Comparison of ENCODE assay signal across 8 cellular contexts in the genomic region with DNA sequence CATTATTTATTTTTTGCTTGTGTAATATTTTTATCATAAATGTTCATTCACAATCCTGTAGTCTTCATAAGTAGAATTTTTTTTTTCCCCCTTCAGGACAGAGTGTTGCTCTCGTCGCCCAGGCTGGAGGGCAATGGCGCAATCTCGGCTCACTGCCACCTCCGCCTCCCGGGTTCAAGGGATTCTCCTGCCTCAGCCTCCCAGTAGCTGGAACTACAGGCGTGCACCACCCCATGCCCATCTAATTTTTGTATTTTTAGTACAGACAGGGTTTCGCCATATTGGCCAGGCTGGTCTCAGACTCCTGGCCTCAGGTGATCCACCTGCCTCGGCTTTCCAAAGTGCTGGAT. TPM values are rescaled to one million over a fixed set of nuclear protein-coding genes. Genes with fewer than 3 reads are reported as not detected.
DNase-seq lines count a peak whose midpoint lies in the region; ATAC-seq and TF ChIP-seq lines count a peak whose summit lies in the region.
"Not testable (repeated sequence)": the region's sequence is repeated elsewhere in the genome, so short reads cannot be mapped to it uniquely, and the experiment has no call there.

No MANE protein-coding gene starts in this region.

- 62% methylated on average over 9 of the region's 9 CpGs for WGBS in prostate gland

- TF ChIP-seq CTCF in GM23338 (conservative IDR thresholded peaks at IDR 0.05; ENCODE audit: low read depth in 2 of 2); RWPE2 (IDR thresholded peaks at IDR 0.05; ENCODE audit: poor library complexity, severe bottlenecking); MCF 10A (IDR thresholded peaks at IDR 0.05; ENCODE audit: unreplicated experiment); prostate gland (IDR thresholded peaks at IDR 0.05); uterus (IDR thresholded peaks at IDR 0.05): not testable (repeated sequence)

- not testable (repeated sequence) for H4K20me1 ChIP-seq in GM23338 (replicated peaks; ENCODE audit: insufficient read depth)

- not testable (repeated sequence) for BruUV-seq in MCF 10A (replicated peaks; lab: Mats Ljungman, UMichigan)

- H3K4me2 ChIP-seq in GM23338 = not testable (repeated sequence)

- H3K36me3 Mint-ChIP-seq in GM23338 (ENCODE audit: low read depth); MCF 10A (ENCODE audit: insufficient read depth, unreplicated experiment); stimulated activated naive B cell treated with anti-CD40 and anti-IgM and Interleukin-4, amounts not matched to agents 10 μg/mL and 1 μg/mL and 100 μg/mL, for 72 hours: not testable (repeated sequence)

- H3K27ac ChIP-seq in GM23338 (ENCODE audit: low read depth) = not testable (repeated sequence)
- H3K27ac ChIP-seq in RWPE2 (ENCODE audit: poor library complexity, severe bottlenecking) = peak overlapping the region; percentile 95
- peak overlapping the region; percentile 92 for H3K27ac ChIP-seq in epithelial cell of prostate
- H3K27ac ChIP-seq in prostate gland = peak overlapping the region; percentile 68 to 77
- H3K27ac ChIP-seq in uterus = peak overlapping the region; percentile 72 to 85

- peaks cover 10% of the 10 kb centered on the region for H3K4me1 Mint-ChIP-seq in GM23338
- peaks cover 32% of the 10 kb centered on the region for H3K4me1 Mint-ChIP-seq in MCF 10A (ENCODE audit: insufficient read depth, unreplicated experiment)
- H3K4me1 Mint-ChIP-seq in stimulated activated naive B cell treated with anti-CD40 and anti-IgM and Interleukin-4, amounts not matched to agents 10 μg/mL and 1 μg/mL and 100 μg/mL, for 72 hours = peaks cover 12 to 19% of the 10 kb centered on the region in 2 donors

- DNase-seq in GM23338 (ENCODE audit: low spot score); RWPE2 (ENCODE audit: low spot score); MCF 10A (ENCODE audit: unreplicated experiment); epithelial cell of prostate (ENCODE audit: low read depth, low spot score); prostate gland (ENCODE audit: low spot score); stimulated activated naive B cell treated with anti-CD40 and anti-IgM and Interleukin-4, amounts not matched to agents 10 μg/mL and 1 μg/mL and 100 μg/mL, for 72 hours; uterus: not testable (repeated sequence)
- DNase-seq in left lobe of liver (ENCODE audit: low spot score) = peak; percentile 68

- H3K36me3 ChIP-seq in GM23338 (ENCODE audit: insufficient read depth); RWPE2 (ENCODE audit: low read depth); prostate gland; uterus: not testable (repeated sequence)

- H2AFZ ChIP-seq in GM23338 = peak overlapping the region; percentile 6; the same call in 1 of the 2 replicates

- H3F3A ChIP-seq in GM23338 (replicated peaks; ENCODE audit: low read depth) = not testable (repeated sequence)

- H3K4me3 ChIP-seq in GM23338; RWPE2 (ENCODE audit: severe bottlenecking); prostate gland; uterus: not testable (repeated sequence)

- H3K4me3 Mint-ChIP-seq in GM23338; stimulated activated naive B cell treated with anti-CD40 and anti-IgM and Interleukin-4, amounts not matched to agents 10 μg/mL and 1 μg/mL and 100 μg/mL, for 72 hours: not testable (repeated sequence)
- H3K4me3 Mint-ChIP-seq in MCF 10A (ENCODE audit: unreplicated experiment) = peak overlapping the region; percentile 58

- POLR2A ChIA-PET in MCF 10A (lab: Yijun Ruan, JAX) = interaction anchor here (0.7 to 5.3 kb wide), 11 partner anchors 9 to 551 kb away, joined by 3 to 70 read pairs (median 4); partner anchors contain the start of gene TFRC

- not testable (repeated sequence) for ATAC-seq in GM23338; RWPE2 (ENCODE audit: low read depth); stimulated activated naive B cell treated with anti-CD40 and anti-IgM and Interleukin-4, amounts not matched to agents 10 μg/mL and 1 μg/mL and 100 μg/mL, for 72 hours (replicated peaks)
- peak; percentile 8 for ATAC-seq in left lobe of liver

- H3K4me1 ChIP-seq in GM23338 (ENCODE audit: insufficient read depth); prostate gland (replicated peaks); uterus: not testable (repeated sequence)
- H3K4me1 ChIP-seq in RWPE2 (ENCODE audit: insufficient read depth, poor library complexity, severe bottlenecking) = peaks cover 29% of the 10 kb centered on the region

- not testable (repeated sequence) for H3K27ac Mint-ChIP-seq in GM23338
- peak overlapping the region; percentile 89 for H3K27ac Mint-ChIP-seq in MCF 10A (ENCODE audit: low read depth, unreplicated experiment)
- peak overlapping the region; percentile 42 for H3K27ac Mint-ChIP-seq in stimulated activated naive B cell treated with anti-CD40 and anti-IgM and Interleukin-4, amounts not matched to agents 10 μg/mL and 1 μg/mL and 100 μg/mL, for 72 hours

- CTCF ChIA-PET in MCF 10A (lab: Yijun Ruan, JAX) = interaction anchor here (1.0 to 3.8 kb wide), 2 partner anchors 27 to 64 kb away, joined by 4 to 24 read pairs; no protein-coding TSS in a partner anchor

- H3K9me2 ChIP-seq in GM23338 (ENCODE audit: insufficient read depth) = not testable (repeated sequence)

- H3K27me3 Mint-ChIP-seq in GM23338 (ENCODE audit: insufficient read depth, low read depth, poor library complexity); MCF 10A (ENCODE audit: insufficient read depth, unreplicated experiment); stimulated activated naive B cell treated with anti-CD40 and anti-IgM and Interleukin-4, amounts not matched to agents 10 μg/mL and 1 μg/mL and 100 μg/mL, for 72 hours: not testable (repeated sequence)

- not testable (repeated sequence) for H3K27me3 ChIP-seq in GM23338 (ENCODE audit: insufficient read depth); RWPE2 (ENCODE audit: insufficient read depth, poor library complexity, severe bottlenecking); prostate gland (replicated peaks; ENCODE audit: insufficient read depth); uterus

- intact Hi-C loops in MCF 10A (cut with micrococcal nuclease); prostate gland (cut with DNase I); uterus (cut with DNase I; ENCODE audit: low total_unique reads): not testable (repeated sequence)

- not testable (repeated sequence) for H3K79me2 ChIP-seq in GM23338 (replicated peaks; ENCODE audit: insufficient read depth)

- H3K9me3 ChIP-seq in RWPE2 (ENCODE audit: severe bottlenecking); prostate gland; uterus: not testable (repeated sequence)

- not testable (repeated sequence) for H3K9me3 Mint-ChIP-seq in GM23338; MCF 10A (ENCODE audit: unreplicated experiment); stimulated activated naive B cell treated with anti-CD40 and anti-IgM and Interleukin-4, amounts not matched to agents 10 μg/mL and 1 μg/mL and 100 μg/mL, for 72 hours

- not testable (repeated sequence) for TF ChIP-seq POLR2A in prostate gland (IDR thresholded peaks at IDR 0.05); uterus (IDR thresholded peaks at IDR 0.05)

RNA-seq across cellular contexts. Expression of gene TFRC, which starts 54.7 kb away (rescaled TPM):
- total RNA-seq in GM23338 (2014; rRNA removed; shearing (Covaris generic)) = 179 and 187 TPM in 2 replicates
- polyA plus RNA-seq in GM23338 (2016; fragmentation: Nextera tagmentation; extraction: Ambion mirVana) = 29.3 and 35.5 TPM in 2 replicates
- total RNA-seq in MCF 10A (2022) (72.9 and 108 TPM in 2 replicates), left lobe of liver (20.9 TPM), prostate gland (10 to 100 TPM; 33.8 to 68.1 TPM), uterus (10 to 100 TPM; 29.5 to 87.7 (median 44.6) TPM)
